ENCODE assay signal across 8 cellular contexts in the genomic region with DNA sequence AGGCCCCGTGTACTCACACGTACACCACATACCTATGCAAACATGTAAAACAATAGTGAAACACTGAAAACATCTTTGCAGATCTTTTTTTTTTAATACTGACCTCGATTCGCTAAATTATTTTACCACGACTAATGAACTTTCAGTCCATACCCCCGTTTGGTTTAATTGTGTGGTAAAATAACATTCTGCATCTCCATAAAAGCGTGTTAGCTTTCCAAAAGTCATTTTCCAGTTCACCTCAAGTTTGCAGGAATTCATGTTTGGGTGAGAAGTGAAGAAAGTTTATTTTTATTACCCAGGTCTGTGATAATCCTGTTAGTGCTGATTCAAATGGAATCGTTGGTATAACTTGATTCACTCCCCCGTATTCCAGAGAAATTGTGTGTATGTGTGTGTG. TPM values are rescaled to one million over a fixed set of nuclear protein-coding genes. Genes with fewer than 3 reads are reported as not detected.
DNase-seq lines count a peak whose midpoint lies in the region; ATAC-seq and TF ChIP-seq lines count a peak whose summit lies in the region.

No MANE protein-coding gene starts in this region.

- H3K9me3 Mint-ChIP-seq in T-cell (no peaks in the 10 kb centered on the region), progenitor cell of endocrine pancreas (ENCODE audit: low read depth) (no peaks in the 10 kb centered on the region)

- no peak for ATAC-seq in T-cell (replicated peaks in 1 of 4)
- no peak for ATAC-seq in HG02623 (IDR thresholded peaks at IDR 0.05; ENCODE audit: unreplicated experiment)

- POLR2A ChIA-PET in T-cell (lab: Charles Lee), result no interaction called here

- DNase-seq in T-cell, result no peak
- no peak for DNase-seq in fibroblast of villous mesenchyme (ENCODE audit: low read depth)
- no peak for DNase-seq in progenitor cell of endocrine pancreas (ENCODE audit: low spot score, unreplicated experiment)
- DNase-seq in stimulated activated naive CD4-positive, alpha-beta T cell (lab: John Stamatoyannopoulos, UW), result no peak
- DNase-seq in stimulated activated CD4-positive, alpha-beta T cell treated with anti-CD3 and anti-CD28 coated beads, Interleukin-4, amount 100 ng/mL, for 4 hours, result no peak
- no peak for DNase-seq in DMS153 treated with DMSO at 0.1 percent for 48 hours (lab: John Stamatoyannopoulos, UW; ENCODE audit: unreplicated experiment)

- TF ChIP-seq CTCF in GM12875 (IDR thresholded peaks at IDR 0.05; ENCODE audit: borderline replicate concordance, insufficient read depth, low read depth, low read length) (no peak), fibroblast of villous mesenchyme (IDR thresholded peaks at IDR 0.05; ENCODE audit: insufficient read depth, low read depth, low read length) (no peak), progenitor cell of endocrine pancreas (IDR thresholded peaks at IDR 0.05; ENCODE audit: unreplicated experiment) (no peak)

- H3K4me3 ChIP-seq in GM12875 (ENCODE audit: low read depth, low read length), result peak overlapping the region; percentile 83
- peak overlapping the region; percentile 97 for H3K4me3 ChIP-seq in fibroblast of villous mesenchyme (ENCODE audit: low read depth, low read length)

- CTCF ChIA-PET in T-cell (lab: Charles Lee), result interaction anchor here in 1 of 2 donors (1.0 to 1.5 kb wide), 3 partner anchors 77 to 109 kb away, joined by 4 to 7 read pairs (median 4); partner anchors contain the start of gene RFESD

- H3K36me3 Mint-ChIP-seq in T-cell (peaks cover 23% of the 10 kb centered on the region), progenitor cell of endocrine pancreas (ENCODE audit: insufficient read depth) (peaks cover 6% of the 10 kb centered on the region)

- H3K27ac Mint-ChIP-seq in T-cell (peak overlapping the region; percentile 94 to 96), progenitor cell of endocrine pancreas (peak overlapping the region; percentile 94)

- H3K4me1 Mint-ChIP-seq in T-cell, result peaks cover 46 to 56% (median 50%) of the 10 kb centered on the region in 3 donors
- peaks cover 12% of the 10 kb centered on the region for H3K4me1 Mint-ChIP-seq in progenitor cell of endocrine pancreas (ENCODE audit: low read depth)

- peak overlapping the region; percentile 87 to 98 (median 89) for H3K4me3 Mint-ChIP-seq in T-cell
- peak overlapping the region; percentile 92 for H3K4me3 Mint-ChIP-seq in progenitor cell of endocrine pancreas (ENCODE audit: low read depth)

- H3K27me3 Mint-ChIP-seq in T-cell, result no peaks in the 10 kb centered on the region
- no peaks in the 10 kb centered on the region for H3K27me3 Mint-ChIP-seq in progenitor cell of endocrine pancreas

RNA-seq across cellular contexts. Expression of gene ARSK, which starts 0.7 kb away (rescaled TPM):
- total RNA-seq in T-cell, result 1 to 10 TPM; 4.2 to 6.9 (median 6.2) TPM
- total RNA-seq in fibroblast of villous mesenchyme, result 12.6 and 21.6 TPM in 2 replicates
- total RNA-seq in progenitor cell of endocrine pancreas, result 11.2 and 11.5 TPM in 2 replicates

RNA-seq across cellular contexts. Expression of gene SKIC3, which starts 0.8 kb away (rescaled TPM):
- total RNA-seq in T-cell (10 to 100 TPM; 62.7 to 85.6 (median 76.3) TPM), fibroblast of villous mesenchyme (144 and 191 TPM in 2 replicates), progenitor cell of endocrine pancreas (84.2 and 86.1 TPM in 2 replicates)
